ENCODE assay signal across 1 cellular context in the genomic region with DNA sequence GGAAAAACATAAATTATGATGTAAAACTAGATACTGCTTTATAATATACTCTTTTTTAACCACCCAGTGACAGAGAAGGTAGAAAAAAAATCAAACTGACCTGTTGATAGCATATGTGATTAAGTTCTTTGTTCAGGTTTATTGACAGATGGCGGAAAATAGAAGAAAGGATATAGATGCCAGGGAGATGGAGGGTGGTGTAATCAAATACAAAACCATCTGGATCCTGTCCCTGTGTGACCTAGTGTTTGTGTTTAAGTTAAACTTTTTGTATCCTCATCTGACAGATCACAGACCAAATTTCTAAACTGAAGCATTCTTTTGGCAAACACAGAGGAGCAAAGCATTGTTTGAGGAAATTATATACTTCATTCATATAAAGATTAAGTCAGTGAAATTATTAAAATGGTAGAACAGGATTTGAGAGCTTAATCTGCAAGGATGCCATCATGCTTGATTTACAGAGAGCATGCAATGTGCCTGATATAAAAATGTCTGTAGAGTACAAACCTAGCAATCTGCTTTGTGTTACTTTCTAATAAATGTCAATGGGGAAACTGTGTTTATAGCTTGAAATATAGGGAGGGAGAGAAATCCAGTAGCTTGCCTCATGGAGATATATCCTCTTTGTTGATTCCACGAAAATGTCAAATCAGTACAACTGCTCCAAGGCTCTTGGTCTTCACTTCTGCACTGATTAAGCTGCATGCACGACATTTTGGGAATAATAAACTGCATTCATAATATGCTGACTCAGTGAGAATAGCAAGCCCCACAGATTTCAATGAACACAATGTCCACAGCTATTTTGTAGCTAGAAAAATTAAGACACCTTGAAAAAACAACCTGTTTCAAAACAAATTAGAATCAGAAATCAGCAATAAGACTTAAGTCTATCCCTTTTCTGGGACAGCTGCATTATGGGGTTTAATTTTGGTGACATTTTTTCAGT.
A peak's percentile ranks its signal among the peaks of the same experiment; 100 is the strongest.
TF ChIP-seq lines count a peak whose summit lies in the region.

No MANE protein-coding gene starts in this region.

TF ChIP-seq in HepG2, 621 proteins besides CTCF, POLR2A, EP300 and RAD21:
- TF ChIP-seq MAFF (IDR thresholded peaks at IDR 0.05; ENCODE audit: low read depth, low read length) (peak; percentile 90), ATF7-NPFF (CRISPR knock-in tag; IDR thresholded peaks at IDR 0.05; ENCODE audit: low read depth) (no peak), MAFK (conservative IDR thresholded peaks at IDR 0.05 in 1 of 2, IDR thresholded peaks at IDR 0.05 in 1 of 2; ENCODE audit: low read length in 2 of 2) (peak; percentile 89 to 95)
